ENCODE assay signal across 15 cellular contexts in the genomic region with DNA sequence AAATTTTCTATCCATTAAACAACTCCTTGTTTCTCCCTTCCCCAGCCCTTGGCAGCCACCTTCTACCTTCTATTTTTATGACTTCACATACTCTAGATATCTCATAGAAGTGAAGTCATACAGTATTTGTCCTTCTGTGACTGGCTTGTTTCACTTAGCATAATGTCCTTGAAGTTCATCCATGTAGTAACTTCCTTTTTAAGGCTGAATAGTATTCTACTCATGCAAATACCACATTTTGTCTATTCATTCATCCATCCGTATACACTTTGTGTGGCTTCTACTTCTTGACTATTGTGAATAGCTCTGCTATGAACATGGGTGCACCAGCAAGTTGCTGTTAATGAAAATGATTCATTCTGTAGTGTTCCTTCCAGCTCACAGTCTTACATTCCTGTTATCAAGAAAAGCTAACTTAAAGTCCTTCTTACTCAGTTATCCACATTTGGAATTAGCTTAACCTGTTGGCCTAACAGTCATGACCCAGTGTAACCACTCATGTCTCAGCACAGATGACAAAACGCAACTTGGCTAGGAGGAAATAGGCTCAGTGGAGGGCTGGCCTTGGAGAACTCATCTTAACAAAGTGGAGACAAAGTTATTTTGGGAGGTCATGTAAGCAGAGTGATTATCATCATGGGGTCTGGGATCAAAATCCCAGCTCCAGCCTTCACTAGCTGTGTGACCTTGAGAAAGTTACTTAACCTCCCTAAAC.
DNase-seq lines count a peak whose midpoint lies in the region; ATAC-seq and TF ChIP-seq lines count a peak whose summit lies in the region.
"Had no signal": no experiment of that assay in that cellular context is flagged by ENCODE, and none has a peak within 500 bp of the region (broad histone marks: within the 10 kb centered on the region; RNA-seq: fewer than 3 reads in every experiment).

No MANE protein-coding gene starts in this region.

- no peak overlapping the region for H2AFZ ChIP-seq in SU-DHL-6 (ENCODE audit: low read depth, low read length, severe bottlenecking)

- no peaks in the 10 kb centered on the region for H3K9me3 Mint-ChIP-seq in Calu3 (ENCODE audit: low read depth, unreplicated experiment)
- no peaks in the 10 kb centered on the region for H3K9me3 Mint-ChIP-seq in progenitor cell of endocrine pancreas (ENCODE audit: low read depth)

- peaks cover 23 to 29% of the 10 kb centered on the region in 2 experiments for H3K4me1 ChIP-seq in neutrophil (ENCODE audit: control insufficient read depth in 1 of 2, insufficient read depth in 1 of 2, low read depth in 1 of 2, low read length in 1 of 2)
- H3K4me1 ChIP-seq: HAP-1 had no signal

- peak overlapping the region; percentile 65 for H3K27ac ChIP-seq in SU-DHL-6 (ENCODE audit: low read depth, low read length)
- H3K27ac ChIP-seq in neutrophil = peak overlapping the region; percentile 77

- no peaks in the 10 kb centered on the region for H3K9me3 ChIP-seq in SU-DHL-6 (ENCODE audit: insufficient read depth, low read length)
- no peaks in the 10 kb centered on the region for H3K9me3 ChIP-seq in neutrophil
- H3K9me3 ChIP-seq: HAP-1 had no signal

- ATAC-seq in GM21737 (IDR thresholded peaks at IDR 0.05; ENCODE audit: unreplicated experiment) = peak; percentile 5
- ATAC-seq: activated CD8-positive, alpha-beta memory T cell treated with anti-CD3 and anti-CD28 coated beads, Interleukin-2, amount 10 ng/mL, durations not matched to agents 7 days and 5 days had no signal

- H3K4me2 ChIP-seq in SU-DHL-6 (ENCODE audit: low read depth, low read length, poor library complexity, severe bottlenecking) = peak overlapping the region; percentile 63

- no peaks in the 10 kb centered on the region for H3K36me3 Mint-ChIP-seq in Calu3 (ENCODE audit: insufficient read depth, unreplicated experiment)
- H3K36me3 Mint-ChIP-seq in progenitor cell of endocrine pancreas (ENCODE audit: insufficient read depth) = no peaks in the 10 kb centered on the region
- H3K36me3 Mint-ChIP-seq: activated CD8-positive, alpha-beta memory T cell treated with anti-CD3 and anti-CD28 coated beads, Interleukin-2, amount 10 ng/mL, durations not matched to agents 7 days and 5 days had no signal

- intact Hi-C loops in Calu3 (cut with micrococcal nuclease; ENCODE audit: unreplicated experiment) = no loop called here
- intact Hi-C loops in posterior cingulate gyrus (cut with DNase I) = no loop called here

- H3F3A ChIP-seq in SU-DHL-6 (ENCODE audit: insufficient read depth) = no peaks in the 10 kb centered on the region

- H3K27ac Mint-ChIP-seq in Calu3 (ENCODE audit: unreplicated experiment) = no peak overlapping the region
- no peak overlapping the region for H3K27ac Mint-ChIP-seq in progenitor cell of endocrine pancreas
- H3K27ac Mint-ChIP-seq: activated CD8-positive, alpha-beta memory T cell treated with anti-CD3 and anti-CD28 coated beads, Interleukin-2, amount 10 ng/mL, durations not matched to agents 7 days and 5 days had no signal

- no peaks in the 10 kb centered on the region for H3K79me2 ChIP-seq in SU-DHL-6 (ENCODE audit: insufficient read depth, low read length)

- CTCF ChIA-PET in Calu3 (lab: Charles Lee) = no interaction called here

- TF ChIP-seq CTCF in SU-DHL-6 (IDR thresholded peaks at IDR 0.05; ENCODE audit: insufficient read depth, low read length, poor library complexity, severe bottlenecking) = no peak
- TF ChIP-seq CTCF in neutrophil (IDR thresholded peaks at IDR 0.05) = no peak
- TF ChIP-seq CTCF in Calu3 (IDR thresholded peaks at IDR 0.05; ENCODE audit: unreplicated experiment) = no peak
- TF ChIP-seq CTCF in progenitor cell of endocrine pancreas (IDR thresholded peaks at IDR 0.05; ENCODE audit: unreplicated experiment) = no peak

- no peak overlapping the region for H3K4me3 ChIP-seq in SU-DHL-6 (ENCODE audit: insufficient read depth, low read length, poor library complexity, severe bottlenecking)
- peak overlapping the region in 1 of 2 experiments; percentile 30 for H3K4me3 ChIP-seq in neutrophil (ENCODE audit: low read depth in 1 of 2, low read length in 1 of 2)
- H3K4me3 ChIP-seq: HAP-1, skin epidermis had no signal

- no TSS peak for BruUV-seq in Calu3 (replicated peaks; lab: Mats Ljungman, UMichigan)

- H3K27me3 Mint-ChIP-seq in Calu3 (ENCODE audit: unreplicated experiment) (no peaks in the 10 kb centered on the region), progenitor cell of endocrine pancreas (peaks cover 14% of the 10 kb centered on the region)

- H3K27me3 ChIP-seq in SU-DHL-6 (ENCODE audit: low read length) = no peaks in the 10 kb centered on the region
- no peaks in the 10 kb centered on the region for H3K27me3 ChIP-seq in neutrophil

- H4K20me1 ChIP-seq in SU-DHL-6 (ENCODE audit: low read depth, low read length) = no peaks in the 10 kb centered on the region

- peak; percentile 15 for DNase-seq in SIG-M5 treated with dmso at 0.1 percent for 504 hours (lab: John Stamatoyannopoulos, UW; ENCODE audit: unreplicated experiment)
- DNase-seq in SIG-M5 (lab: John Stamatoyannopoulos, UW) = no peak
- no peak for DNase-seq in Calu3
- DNase-seq in posterior cingulate gyrus = no peak
- no peak for DNase-seq in progenitor cell of endocrine pancreas (ENCODE audit: low spot score, unreplicated experiment)
- DNase-seq: 8988T; activated CD8-positive, alpha-beta memory T cell treated with anti-CD3 and anti-CD28 coated beads, Interleukin-2, amount 10 ng/mL, durations not matched to agents 7 days and 5 days; EL; NCI-H1417 treated with DMSO at 0.1 percent for 48 hours; T-helper 1 cell had no signal

- H3K4me1 Mint-ChIP-seq in Calu3 (ENCODE audit: low read depth, unreplicated experiment) = peaks cover 11% of the 10 kb centered on the region
- H3K4me1 Mint-ChIP-seq in progenitor cell of endocrine pancreas (ENCODE audit: low read depth) = peaks cover 8% of the 10 kb centered on the region

- H3K9me2 ChIP-seq in SU-DHL-6 (replicated peaks; ENCODE audit: insufficient read depth, low read length) = no peaks in the 10 kb centered on the region

- no peak overlapping the region; the same call in 1 of the 2 replicates for H3K9ac ChIP-seq in SU-DHL-6 (ENCODE audit: low read length)

- H3K4me3 Mint-ChIP-seq in Calu3 (ENCODE audit: low read depth, unreplicated experiment) (no peak overlapping the region), progenitor cell of endocrine pancreas (ENCODE audit: low read depth) (no peak overlapping the region)
- H3K4me3 Mint-ChIP-seq: activated CD8-positive, alpha-beta memory T cell treated with anti-CD3 and anti-CD28 coated beads, Interleukin-2, amount 10 ng/mL, durations not matched to agents 7 days and 5 days had no signal

- no peaks in the 10 kb centered on the region for H3K36me3 ChIP-seq in SU-DHL-6 (ENCODE audit: low read length)
- H3K36me3 ChIP-seq in neutrophil = no peaks in the 10 kb centered on the region
- H3K36me3 ChIP-seq: HAP-1 had no signal
